9 cellular contexts compared by ENCODE assay signal in genomic region chr9:33139421-33140228, GRCh38. TPM values are rescaled to one million over a fixed set of nuclear protein-coding genes. Genes with fewer than 3 reads are reported as not detected.
DNase-seq lines count a peak whose midpoint lies in the region; ATAC-seq and TF ChIP-seq lines count a peak whose summit lies in the region.
"Had no signal": no experiment of that assay in that cellular context is flagged by ENCODE, and none has a peak within 500 bp of the region (broad histone marks: within the 10 kb centered on the region; RNA-seq: fewer than 3 reads in every experiment).

No MANE protein-coding gene starts in this region.

- H3K4me3 ChIP-seq in SK-N-SH (ENCODE audit: low read depth in 2 of 2, low read length in 1 of 2): no peak overlapping the region
- H3K4me3 ChIP-seq in spleen: peak overlapping the region in 1 of 8 donors; percentile 26
- H3K4me3 ChIP-seq: SJSA1 had no signal

- no peaks in the 10 kb centered on the region for H3F3A ChIP-seq in SK-N-SH (replicated peaks; ENCODE audit: insufficient read depth)

- H2AFZ ChIP-seq in SK-N-SH (ENCODE audit: low read depth): no peak overlapping the region

- TF ChIP-seq RAD21 in SK-N-SH (IDR thresholded peaks at IDR 0.05; ENCODE audit: low read length): no peak

- peak; percentile 25; the same call in 2 of the 3 replicates for ATAC-seq in SK-N-SH treated with all-trans-retinoic acid at 6 μM for 48 hours
- no peak for ATAC-seq in GM21786 (IDR thresholded peaks at IDR 0.05; ENCODE audit: unreplicated experiment)
- no peak for ATAC-seq in GM18861 (IDR thresholded peaks at IDR 0.05; ENCODE audit: unreplicated experiment)

- peaks cover 7 to 9% of the 10 kb centered on the region in 2 experiments; a peak in 2 of 4 replicates for H3K4me1 ChIP-seq in SK-N-SH (ENCODE audit: control insufficient read depth in 1 of 2, insufficient read depth in 2 of 2, low read depth in 1 of 2, low read length in 1 of 2)
- H3K4me1 ChIP-seq in spleen: peaks cover 87 to 100% (median 100%) of the 10 kb centered on the region in 6 donors
- H3K4me1 ChIP-seq: SJSA1 had no signal

- no peaks in the 10 kb centered on the region for H3K27me3 Mint-ChIP-seq in activated T-helper 2 cell treated with anti-CD3 and anti-CD28 coated beads, Interferon-gamma antibody, Interleukin-2, Interleukin-4, amounts not matched to agents 10 μg/mL and 5 μg/mL and 100 μg/mL, durations not matched to agents 14 hours and 24 hours and 36 hours (ENCODE audit: low read depth)

- no peak overlapping the region for H3K27ac ChIP-seq in SK-N-SH (ENCODE audit: low read depth in 2 of 2, low read length in 1 of 2)
- peak overlapping the region in 7 of 8 donors; percentile 14 to 89 (median 83) for H3K27ac ChIP-seq in spleen
- H3K27ac ChIP-seq: SJSA1 had no signal

- POLR2A ChIA-PET in SK-N-SH (lab: Yijun Ruan, JAX): no interaction called here

- no peaks in the 10 kb centered on the region for H3K9me2 ChIP-seq in SK-N-SH

- intact Hi-C loops in activated T-helper 2 cell treated with anti-CD3 and anti-CD28 coated beads, Interferon-gamma antibody, Interleukin-2, Interleukin-4, amounts not matched to agents 10 μg/mL and 5 μg/mL and 100 μg/mL, durations not matched to agents 14 hours and 24 hours and 36 hours (cut with micrococcal nuclease): no loop called here
- intact Hi-C loops in spleen (cut with DNase I; ENCODE audit: low total_unique reads): no loop called here

- no peaks in the 10 kb centered on the region for H3K27me3 ChIP-seq in SK-N-SH (ENCODE audit: insufficient read depth)
- no peaks in the 10 kb centered on the region for H3K27me3 ChIP-seq in spleen (replicated peaks in 1 of 7)
- H3K27me3 ChIP-seq: SJSA1 had no signal

- H3K4me1 Mint-ChIP-seq in activated T-helper 2 cell treated with anti-CD3 and anti-CD28 coated beads, Interferon-gamma antibody, Interleukin-2, Interleukin-4, amounts not matched to agents 10 μg/mL and 5 μg/mL and 100 μg/mL, durations not matched to agents 14 hours and 24 hours and 36 hours (ENCODE audit: low read depth): peaks cover 51% of the 10 kb centered on the region

- TF ChIP-seq POLR2A in spleen (IDR thresholded peaks at IDR 0.05): no peak

- H3K36me3 ChIP-seq in SK-N-SH (replicated peaks in 1 of 2; ENCODE audit: control insufficient read depth in 1 of 2, insufficient read depth in 2 of 2, low read length in 1 of 2): peaks cover 4% of the 10 kb centered on the region in 2 experiments
- peaks cover 0 to 7% (median 3%) of the 10 kb centered on the region in 6 donors for H3K36me3 ChIP-seq in spleen
- H3K36me3 ChIP-seq: SJSA1 had no signal

- no peaks in the 10 kb centered on the region for H3K9me3 Mint-ChIP-seq in activated T-helper 2 cell treated with anti-CD3 and anti-CD28 coated beads, Interferon-gamma antibody, Interleukin-2, Interleukin-4, amounts not matched to agents 10 μg/mL and 5 μg/mL and 100 μg/mL, durations not matched to agents 14 hours and 24 hours and 36 hours

- H3K9me3 ChIP-seq in SK-N-SH (no peaks in the 10 kb centered on the region), spleen (no peaks in the 10 kb centered on the region)
- H3K9me3 ChIP-seq: SJSA1 had no signal

- TF ChIP-seq EP300 in SK-N-SH (IDR thresholded peaks at IDR 0.05; ENCODE audit: borderline replicate concordance in 1 of 2, low read depth in 1 of 2, low read length in 1 of 2): no peak

- H3K4me3 Mint-ChIP-seq in activated T-helper 2 cell treated with anti-CD3 and anti-CD28 coated beads, Interferon-gamma antibody, Interleukin-2, Interleukin-4, amounts not matched to agents 10 μg/mL and 5 μg/mL and 100 μg/mL, durations not matched to agents 14 hours and 24 hours and 36 hours (ENCODE audit: low read depth): no peak overlapping the region

- peak overlapping the region; percentile 10 for H3K27ac Mint-ChIP-seq in activated T-helper 2 cell treated with anti-CD3 and anti-CD28 coated beads, Interferon-gamma antibody, Interleukin-2, Interleukin-4, amounts not matched to agents 10 μg/mL and 5 μg/mL and 100 μg/mL, durations not matched to agents 14 hours and 24 hours and 36 hours

- CTCF ChIA-PET in SK-N-SH (lab: Yijun Ruan, JAX): interaction anchor here (0.9 kb wide), 1 partner anchor 87 kb away, joined by 4 read pairs; no protein-coding TSS in a partner anchor

- H3K9ac ChIP-seq in SK-N-SH: no peak overlapping the region

- no peak for TF ChIP-seq CTCF in SK-N-SH (IDR thresholded peaks at IDR 0.05)
- TF ChIP-seq CTCF in spleen (IDR thresholded peaks at IDR 0.05 in 8 of 11, conservative IDR thresholded peaks at IDR 0.05 in 3 of 11): no peak

- H4K20me1 ChIP-seq in SK-N-SH (ENCODE audit: insufficient read depth): peaks cover 68% of the 10 kb centered on the region

- no peak for DNase-seq in SK-N-SH
- DNase-seq in activated T-helper 2 cell treated with anti-CD3 and anti-CD28 coated beads, Interferon-gamma antibody, Interleukin-2, Interleukin-4, amounts not matched to agents 10 μg/mL and 5 μg/mL and 100 μg/mL, durations not matched to agents 14 hours and 24 hours and 36 hours (ENCODE audit: low spot score): no peak
- DNase-seq in islet precursor cell: peak; percentile 56
- peak; percentile 82 for DNase-seq in spleen
- DNase-seq in amniotic stem cell (lab: John Stamatoyannopoulos, UW): no peak

- H3K36me3 Mint-ChIP-seq in activated T-helper 2 cell treated with anti-CD3 and anti-CD28 coated beads, Interferon-gamma antibody, Interleukin-2, Interleukin-4, amounts not matched to agents 10 μg/mL and 5 μg/mL and 100 μg/mL, durations not matched to agents 14 hours and 24 hours and 36 hours (ENCODE audit: low read depth): peaks cover 14% of the 10 kb centered on the region

- H3K4me2 ChIP-seq in SK-N-SH: no peak overlapping the region

- 72% methylated on average over 5 of the region's 18 CpGs for WGBS in SK-N-SH (ENCODE audit: low lambda C conversion rate)
- WGBS in spleen, 5 donors: 58 to 81% (median 62%) methylated on average over 5 to 18 of the region's 18 CpGs

- peaks cover 100% of the 10 kb centered on the region for H3K79me2 ChIP-seq in SK-N-SH (ENCODE audit: insufficient read depth)

TF ChIP-seq in SK-N-SH treated with all-trans-retinoic acid at 6 μM for 48 hours, 23 proteins besides CTCF, POLR2A, EP300 and RAD21:
- no peak for TF ChIP-seq TOX (CRISPR knock-in tag; IDR thresholded peaks at IDR 0.05; ENCODE audit: borderline replicate concordance)
- TF ChIP-seq ARNTL (CRISPR knock-in tag; IDR thresholded peaks at IDR 0.05; ENCODE audit: borderline replicate concordance, low read depth): no peak
- no peak for TF ChIP-seq ZFP3 (CRISPR knock-in tag; IDR thresholded peaks at IDR 0.05)

TF ChIP-seq in SK-N-SH, 30 proteins besides CTCF, POLR2A, EP300 and RAD21:
- TF ChIP-seq MXI1 (IDR thresholded peaks at IDR 0.05; ENCODE audit: low read depth, low read length) (no peak), FOXJ3 (CRISPR knock-in tag; IDR thresholded peaks at IDR 0.05) (no peak), FOXM1 (IDR thresholded peaks at IDR 0.05; ENCODE audit: low read depth) (no peak), POLR2AphosphoS5 (IDR thresholded peaks at IDR 0.05; ENCODE audit: low read depth, low read length) (no peak), ELF1 (IDR thresholded peaks at IDR 0.05) (no peak), ZBTB33 (IDR thresholded peaks at IDR 0.05; ENCODE audit: borderline replicate concordance, low read depth) (no peak), SIN3A (IDR thresholded peaks at IDR 0.05; ENCODE audit: borderline replicate concordance, low read depth, low read length) (no peak), MEF2A (IDR thresholded peaks at IDR 0.05; ENCODE audit: borderline replicate concordance, low read depth) (no peak), MAX (IDR thresholded peaks at IDR 0.05; ENCODE audit: low read depth) (no peak), NRF1 (IDR thresholded peaks at IDR 0.05; ENCODE audit: low read depth, low read length) (no peak), EZH2phosphoT487 (IDR thresholded peaks at IDR 0.05; ENCODE audit: borderline replicate concordance, low read depth) (no peak), IRF3 (IDR thresholded peaks at IDR 0.05; ENCODE audit: low read depth, low read length) (no peak), GATA2 (CRISPR knock-in tag; IDR thresholded peaks at IDR 0.05) (no peak), RCOR1 (IDR thresholded peaks at IDR 0.05; ENCODE audit: low read length) (no peak)

RNA-seq across cellular contexts. Expression of gene B4GALT1, which starts 27.5 kb away (rescaled TPM):
- 36.2 and 36.3 TPM in 2 replicates for polyA plus RNA-seq in SK-N-SH (2012; rRNA removed)
- polyA plus RNA-seq in SK-N-SH (2012; cell fraction: cytosol; rRNA removed): 31.2 and 34.8 TPM in 2 replicates
- polyA plus RNA-seq in SK-N-SH (2012; cell fraction: nucleus; rRNA removed): 16.2 and 21.7 TPM in 2 replicates
- total RNA-seq in activated T-helper 2 cell treated with anti-CD3 and anti-CD28 coated beads, Interferon-gamma antibody, Interleukin-2, Interleukin-4, amounts not matched to agents 10 μg/mL and 5 μg/mL and 100 μg/mL, durations not matched to agents 14 hours and 24 hours and 36 hours: 60.6 and 64.0 TPM in 2 replicates
- 100 to 1,000 TPM in 2 of 7 donors, 10 to 100 TPM in 5; 75.1 to 111 (median 91.4) TPM for total RNA-seq in spleen
- 10 to 100 TPM; 18.1 to 29.5 (median 25.4) TPM for polyA plus RNA-seq in spleen

Comparison
In these comparisons a context has a peak if more than half of its experiments do, and no peak if none do; other contexts are left out.
1. DNase-seq: peak in islet precursor cell (single experiment) and spleen (single experiment); none in SK-N-SH (single experiment), activated T-helper 2 cell treated with anti-CD3 and anti-CD28 coated beads, Interferon-gamma antibody, Interleukin-2, Interleukin-4, amounts not matched to agents 10 μg/mL and 5 μg/mL and 100 μg/mL, durations not matched to agents 14 hours and 24 hours and 36 hours (single experiment) and amniotic stem cell (single experiment).
2. H3K27ac ChIP-seq: peak in spleen (7 of 8); none in SK-N-SH (0 of 2).